1 cellular context compared by ENCODE assay signal in the genomic region with DNA sequence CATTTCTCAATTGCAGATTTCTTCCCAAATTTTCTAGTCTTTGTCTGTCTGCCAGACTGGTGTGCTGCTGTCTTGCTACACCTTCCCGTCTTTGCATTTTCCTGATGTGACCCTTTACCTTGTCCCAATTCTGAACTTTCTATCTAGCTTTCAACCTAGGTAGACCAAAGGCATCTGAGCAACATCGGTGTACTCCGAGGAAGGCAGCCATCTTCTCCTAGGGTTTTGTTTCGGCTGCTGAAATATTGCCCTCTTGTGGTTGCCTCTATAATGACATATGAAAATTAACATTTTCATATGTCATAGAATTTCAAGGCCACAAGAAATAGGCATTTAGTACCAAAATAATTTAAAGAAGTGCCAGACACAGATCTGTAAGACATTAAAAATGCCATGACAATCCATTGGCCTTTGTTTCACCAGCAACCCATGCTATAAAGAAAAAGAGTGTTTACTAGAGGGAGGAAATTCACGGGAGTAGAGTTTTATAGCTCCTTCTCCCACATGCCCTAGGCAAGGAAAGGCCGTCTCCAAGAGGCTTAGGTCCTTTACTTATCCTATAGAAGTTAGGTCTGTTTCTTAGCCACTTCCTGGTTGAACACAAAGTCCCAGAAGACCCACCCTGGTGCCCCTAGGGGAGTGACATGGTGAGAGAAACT.
TF ChIP-seq lines count a peak whose summit lies in the region.

No MANE protein-coding gene starts in this region.

TF ChIP-seq in WTC11, 78 proteins besides CTCF, POLR2A, EP300 and RAD21 (continued from another document):
- TF ChIP-seq, protein P1, sequence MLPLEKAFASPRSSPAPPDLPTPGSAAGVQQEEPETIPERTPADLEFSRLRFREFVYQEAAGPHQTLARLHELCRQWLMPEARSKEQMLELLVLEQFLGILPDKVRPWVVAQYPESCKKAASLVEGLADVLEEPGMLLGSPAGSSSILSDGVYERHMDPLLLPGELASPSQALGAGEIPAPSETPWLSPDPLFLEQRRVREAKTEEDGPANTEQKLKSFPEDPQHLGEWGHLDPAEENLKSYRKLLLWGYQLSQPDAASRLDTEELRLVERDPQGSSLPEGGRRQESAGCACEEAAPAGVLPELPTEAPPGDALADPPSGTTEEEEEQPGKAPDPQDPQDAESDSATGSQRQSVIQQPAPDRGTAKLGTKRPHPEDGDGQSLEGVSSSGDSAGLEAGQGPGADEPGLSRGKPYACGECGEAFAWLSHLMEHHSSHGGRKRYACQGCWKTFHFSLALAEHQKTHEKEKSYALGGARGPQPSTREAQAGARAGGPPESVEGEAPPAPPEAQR (CRISPR knock-in tag; IDR thresholded peaks at IDR 0.05), result no peak
- TF ChIP-seq HMGXB4 (CRISPR knock-in tag; IDR thresholded peaks at IDR 0.05) (no peak), FOXJ3 (CRISPR knock-in tag; IDR thresholded peaks at IDR 0.05; ENCODE audit: borderline replicate concordance) (no peak), GRHL2 (CRISPR knock-in tag; IDR thresholded peaks at IDR 0.05; ENCODE audit: insufficient replicate concordance, severe bottlenecking) (no peak), NR2C2 (CRISPR knock-in tag; IDR thresholded peaks at IDR 0.05) (no peak), SMAD3 (CRISPR knock-in tag; IDR thresholded peaks at IDR 0.05; ENCODE audit: borderline replicate concordance) (no peak), EMX1 (CRISPR knock-in tag; IDR thresholded peaks at IDR 0.05) (no peak)
